Comparison of ENCODE assay signal across 31 cellular contexts in the genomic region with DNA sequence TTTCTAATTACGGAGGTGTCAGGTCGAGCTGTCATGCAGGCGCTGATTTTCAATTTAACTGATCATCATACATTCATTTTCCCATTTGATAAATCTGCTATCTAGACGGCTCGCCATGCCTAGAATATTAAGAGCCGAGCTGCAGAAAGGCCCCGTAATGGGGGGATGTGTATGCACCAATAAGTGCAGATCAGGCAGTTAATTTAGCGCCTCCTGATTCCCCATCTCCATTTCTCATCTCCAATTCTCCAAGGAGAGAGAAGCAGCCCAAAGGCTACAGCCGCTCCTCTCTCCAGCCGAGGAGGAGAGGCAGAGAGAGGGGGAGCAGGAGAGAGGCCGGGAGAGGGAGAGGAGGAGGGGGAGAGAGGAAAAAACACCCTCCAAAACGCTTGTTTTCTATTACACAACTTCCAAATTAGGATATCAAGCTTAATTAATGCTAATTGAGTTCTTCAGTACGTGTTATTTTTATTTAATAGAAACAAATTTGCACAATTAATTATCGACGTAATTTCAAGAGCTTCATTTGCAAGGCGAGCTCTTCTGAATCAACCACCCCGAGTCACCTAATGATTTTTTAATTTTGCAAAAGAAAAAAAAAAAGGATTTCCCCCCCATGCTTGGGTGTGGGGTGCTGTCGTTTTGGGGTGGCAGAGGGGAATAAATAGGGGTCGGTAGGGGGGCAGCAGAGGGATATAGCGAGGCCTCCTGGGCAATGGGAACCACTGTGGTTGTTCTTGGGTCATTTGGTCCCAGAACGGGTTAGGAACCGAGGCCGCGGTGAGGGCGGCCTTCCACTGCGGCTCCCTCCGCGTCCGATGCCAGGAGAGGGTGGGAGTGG. TPM values are rescaled to one million over a fixed set of nuclear protein-coding genes. Genes with fewer than 3 reads are reported as not detected.
DNase-seq lines count a peak whose midpoint lies in the region; ATAC-seq, FAIRE-seq and TF ChIP-seq lines count a peak whose summit lies in the region.
"Had no signal": no experiment of that assay in that cellular context is flagged by ENCODE, and none has a peak within 500 bp of the region (broad histone marks: within the 10 kb centered on the region; RNA-seq: fewer than 3 reads in every experiment).

No MANE protein-coding gene starts in this region.

- no peak for TF ChIP-seq CTCF in kidney (IDR thresholded peaks at IDR 0.05; ENCODE audit: borderline replicate concordance, extremely low read depth, insufficient read depth)

- H3K4me3 Mint-ChIP-seq in activated CD8-positive, alpha-beta memory T cell treated with anti-CD3 and anti-CD28 coated beads, Interleukin-2, amount 10 ng/mL, durations not matched to agents 7 days and 5 days = no peak overlapping the region
- H3K4me3 Mint-ChIP-seq in activated CD4-positive, alpha-beta memory T cell treated with anti-CD3 and anti-CD28 coated beads for 36 hours = no peak overlapping the region
- peak overlapping the region; percentile 13 to 25 for H3K4me3 Mint-ChIP-seq in stimulated activated naive B cell treated with anti-CD40 and anti-IgM and Interleukin-4, amounts not matched to agents 10 μg/mL and 1 μg/mL and 100 μg/mL, for 72 hours
- H3K4me3 Mint-ChIP-seq: activated naive CD4-positive, alpha-beta T cell treated with anti-CD3 and anti-CD28 coated beads for 36 hours; activated T-cell treated with anti-CD3 and anti-CD28 coated beads, Interleukin-2, amount 50 U/mL, for 4 hours had no signal

- H3K36me3 Mint-ChIP-seq in activated CD8-positive, alpha-beta memory T cell treated with anti-CD3 and anti-CD28 coated beads, Interleukin-2, amount 10 ng/mL, durations not matched to agents 7 days and 5 days = peaks cover 2% of the 10 kb centered on the region
- H3K36me3 Mint-ChIP-seq in activated CD4-positive, alpha-beta memory T cell treated with anti-CD3 and anti-CD28 coated beads for 36 hours = peaks cover 2% of the 10 kb centered on the region
- peaks cover 2 to 4% of the 10 kb centered on the region in 2 donors for H3K36me3 Mint-ChIP-seq in stimulated activated naive B cell treated with anti-CD40 and anti-IgM and Interleukin-4, amounts not matched to agents 10 μg/mL and 1 μg/mL and 100 μg/mL, for 72 hours

- H3K36me3 ChIP-seq in kidney (ENCODE audit: control insufficient read depth in 1 of 2, insufficient read depth in 2 of 2, low read length in 2 of 2) = no peaks in the 10 kb centered on the region
- H3K36me3 ChIP-seq: ascending aorta; BLaER1 treated with 17β-estradiol and CSF1 and Interleukin-3, amounts not matched to agents 10 nM and 100 nM; esophagus squamous epithelium; gastrocnemius medialis; pancreas; upper lobe of left lung had no signal

- no peak for ATAC-seq in activated CD8-positive, alpha-beta memory T cell treated with anti-CD3 and anti-CD28 coated beads, Interleukin-2, amount 10 ng/mL, durations not matched to agents 7 days and 5 days
- ATAC-seq in stimulated activated naive B cell treated with anti-CD40 and anti-IgM and Interleukin-4, amounts not matched to agents 10 μg/mL and 1 μg/mL and 100 μg/mL, for 72 hours (replicated peaks) = no peak
- ATAC-seq in HG02623 (IDR thresholded peaks at IDR 0.05; ENCODE audit: unreplicated experiment) (no peak), HG03521 (IDR thresholded peaks at IDR 0.05; ENCODE audit: unreplicated experiment) (no peak)
- ATAC-seq: activated T-cell treated with anti-CD3 and anti-CD28 coated beads, Interleukin-2, amount 50 U/mL, for 4 hours; gastrocnemius medialis; pancreas; sciatic nerve had no signal

- POLR2A ChIA-PET in activated CD4-positive, alpha-beta memory T cell treated with anti-CD3 and anti-CD28 coated beads for 36 hours (lab: Charles Lee) = interaction anchor here (0.7 kb wide), 1 partner anchor 1448 kb away, joined by 4 read pairs; a partner anchor contains a TSS

- no peak overlapping the region for H3K4me3 ChIP-seq in kidney (ENCODE audit: low read length in 2 of 2)
- H3K4me3 ChIP-seq: ascending aorta; BLaER1 treated with 17β-estradiol and CSF1 and Interleukin-3, amounts not matched to agents 10 nM and 100 nM; esophagus squamous epithelium; gastrocnemius medialis; pancreas; PC-9; upper lobe of left lung had no signal

- no peaks in the 10 kb centered on the region for H3K4me1 ChIP-seq in kidney (ENCODE audit: control insufficient read depth in 1 of 2, insufficient read depth in 1 of 2, low read depth in 1 of 2, low read length in 2 of 2)

- H3K4me1 Mint-ChIP-seq in activated CD8-positive, alpha-beta memory T cell treated with anti-CD3 and anti-CD28 coated beads, Interleukin-2, amount 10 ng/mL, durations not matched to agents 7 days and 5 days = peaks cover 3% of the 10 kb centered on the region
- peaks cover 13% of the 10 kb centered on the region for H3K4me1 Mint-ChIP-seq in activated CD4-positive, alpha-beta memory T cell treated with anti-CD3 and anti-CD28 coated beads for 36 hours (ENCODE audit: low read depth)
- H3K4me1 Mint-ChIP-seq in stimulated activated naive B cell treated with anti-CD40 and anti-IgM and Interleukin-4, amounts not matched to agents 10 μg/mL and 1 μg/mL and 100 μg/mL, for 72 hours = peaks cover 8 to 11% of the 10 kb centered on the region in 2 donors

- H3K9me3 ChIP-seq in kidney (ENCODE audit: control insufficient read depth in 1 of 2, low read length in 2 of 2) = no peaks in the 10 kb centered on the region
- H3K9me3 ChIP-seq: ascending aorta, esophagus squamous epithelium, gastrocnemius medialis, pancreas, upper lobe of left lung had no signal

- DNase-seq in activated CD8-positive, alpha-beta memory T cell treated with anti-CD3 and anti-CD28 coated beads, Interleukin-2, amount 10 ng/mL, durations not matched to agents 7 days and 5 days = no peak
- DNase-seq in activated CD8-positive, alpha-beta memory T cell treated with anti-CD3 and anti-CD28 coated beads, Interleukin-2, amount 50 U/mL, for 4 hours = no peak
- DNase-seq in activated CD4-positive, alpha-beta memory T cell treated with anti-CD3 and anti-CD28 coated beads for 36 hours = no peak
- DNase-seq in kidney (peak; percentile 10), urothelium cell line (ENCODE audit: low spot score) (no peak)
- no peak for DNase-seq in stimulated activated naive B cell treated with anti-CD40 and anti-IgM and Interleukin-4, amounts not matched to agents 10 μg/mL and 1 μg/mL and 100 μg/mL, for 72 hours
- DNase-seq: ACHN; activated CD4-positive, alpha-beta T cell treated with anti-CD3 and anti-CD28 coated beads, Interleukin-2, amount 50 U/mL, for 48 hours; activated naive CD4-positive, alpha-beta T cell treated with anti-CD3 and anti-CD28 coated beads for 36 hours; activated T-cell treated with anti-CD3 and anti-CD28 coated beads, Interleukin-2, amount 50 U/mL, for 4 hours; Calu3; cerebellar nuclear complex; effector CD8-positive, alpha-beta T cell; esophagus squamous epithelium; gastrocnemius medialis; NCI-H1092 treated with DMSO at 0.1 percent for 48 hours; NCI-H2029 treated with DMSO at 0.1 percent for 48 hours; NCI-H446 treated with DMSO at 0.1 percent for 48 hours; PC-9; stimulated activated CD4-positive, alpha-beta T cell treated with anti-CD3 and anti-CD28 coated beads, Interleukin-15, amount 100 ng/mL, for 24 hours; upper lobe of left lung had no signal

- H3K9ac ChIP-seq in kidney (ENCODE audit: low read length in 2 of 2) = no peak overlapping the region
- H3K9ac ChIP-seq: BLaER1 treated with 17β-estradiol and CSF1 and Interleukin-3, amounts not matched to agents 10 nM and 100 nM had no signal

- peaks cover 63% of the 10 kb centered on the region for H3K27me3 Mint-ChIP-seq in activated CD8-positive, alpha-beta memory T cell treated with anti-CD3 and anti-CD28 coated beads, Interleukin-2, amount 10 ng/mL, durations not matched to agents 7 days and 5 days
- peaks cover 58% of the 10 kb centered on the region for H3K27me3 Mint-ChIP-seq in activated CD4-positive, alpha-beta memory T cell treated with anti-CD3 and anti-CD28 coated beads for 36 hours
- H3K27me3 Mint-ChIP-seq in stimulated activated naive B cell treated with anti-CD40 and anti-IgM and Interleukin-4, amounts not matched to agents 10 μg/mL and 1 μg/mL and 100 μg/mL, for 72 hours = peaks cover 38 to 58% of the 10 kb centered on the region in 2 donors

- no peaks in the 10 kb centered on the region for H3K9me3 Mint-ChIP-seq in activated CD8-positive, alpha-beta memory T cell treated with anti-CD3 and anti-CD28 coated beads, Interleukin-2, amount 10 ng/mL, durations not matched to agents 7 days and 5 days (ENCODE audit: low read depth)
- H3K9me3 Mint-ChIP-seq in activated CD4-positive, alpha-beta memory T cell treated with anti-CD3 and anti-CD28 coated beads for 36 hours = no peaks in the 10 kb centered on the region
- H3K9me3 Mint-ChIP-seq in stimulated activated naive B cell treated with anti-CD40 and anti-IgM and Interleukin-4, amounts not matched to agents 10 μg/mL and 1 μg/mL and 100 μg/mL, for 72 hours = no peaks in the 10 kb centered on the region
- H3K9me3 Mint-ChIP-seq: activated naive CD4-positive, alpha-beta T cell treated with anti-CD3 and anti-CD28 coated beads for 36 hours; activated T-cell treated with anti-CD3 and anti-CD28 coated beads, Interleukin-2, amount 50 U/mL, for 4 hours had no signal

- no peak overlapping the region for H3K27ac ChIP-seq in kidney (ENCODE audit: low read depth in 2 of 2, low read length in 2 of 2)
- H3K27ac ChIP-seq: ascending aorta; BLaER1 treated with 17β-estradiol and CSF1 and Interleukin-3, amounts not matched to agents 10 nM and 100 nM; esophagus squamous epithelium; gastrocnemius medialis; pancreas; PC-9; upper lobe of left lung; VCaP had no signal

- FAIRE-seq in kidney (lab: Jason Lieb, UNC) (no peak), urothelium cell line (lab: Jason Lieb, UNC) (no peak)
- FAIRE-seq: keratinocyte, pancreas had no signal

- H3K27ac Mint-ChIP-seq in activated CD8-positive, alpha-beta memory T cell treated with anti-CD3 and anti-CD28 coated beads, Interleukin-2, amount 10 ng/mL, durations not matched to agents 7 days and 5 days = peak overlapping the region; percentile 1
- peak overlapping the region; percentile 28 for H3K27ac Mint-ChIP-seq in activated CD4-positive, alpha-beta memory T cell treated with anti-CD3 and anti-CD28 coated beads for 36 hours
- peak overlapping the region; percentile 82 for H3K27ac Mint-ChIP-seq in stimulated activated naive B cell treated with anti-CD40 and anti-IgM and Interleukin-4, amounts not matched to agents 10 μg/mL and 1 μg/mL and 100 μg/mL, for 72 hours
- H3K27ac Mint-ChIP-seq: activated naive CD4-positive, alpha-beta T cell treated with anti-CD3 and anti-CD28 coated beads for 36 hours had no signal

- intact Hi-C loops in activated CD4-positive, alpha-beta memory T cell treated with anti-CD3 and anti-CD28 coated beads for 36 hours (cut with micrococcal nuclease) = no loop called here
- intact Hi-C loops in kidney (cut with DNase I) = no loop called here

- CTCF ChIA-PET in activated CD8-positive, alpha-beta memory T cell treated with anti-CD3 and anti-CD28 coated beads, Interleukin-2, amount 10 ng/mL, durations not matched to agents 7 days and 5 days (lab: Charles Lee) = interaction anchor here (0.9 to 1.2 kb wide), 2 partner anchors 13 to 15 kb away, joined by 4 read pairs; no protein-coding TSS in a partner anchor
- CTCF ChIA-PET in activated CD4-positive, alpha-beta memory T cell treated with anti-CD3 and anti-CD28 coated beads for 36 hours (lab: Charles Lee) = interaction anchor here (1.4 kb wide), 1 partner anchor 193 kb away, joined by 3 read pairs; no protein-coding TSS in a partner anchor

RNA-seq across cellular contexts. Expression of a gene that starts 7.0 kb away (rescaled TPM):
- not detected for total RNA-seq in activated CD8-positive, alpha-beta memory T cell treated with anti-CD3 and anti-CD28 coated beads, Interleukin-2, amount 10 ng/mL, durations not matched to agents 7 days and 5 days
- total RNA-seq in activated CD4-positive, alpha-beta memory T cell treated with anti-CD3 and anti-CD28 coated beads for 36 hours = not detected
- 2.0 TPM for total RNA-seq in kidney
- 1.4 TPM for polyA plus RNA-seq in kidney (ENCODE audit: insufficient read depth, low read depth, low replicate concordance)
- total RNA-seq: activated naive CD4-positive, alpha-beta T cell treated with anti-CD3 and anti-CD28 coated beads for 36 hours; activated T-cell treated with anti-CD3 and anti-CD28 coated beads, Interleukin-2, amount 50 U/mL, for 4 hours; ascending aorta; Calu3; esophagus squamous epithelium; gastrocnemius medialis; lung microvascular endothelial cell; pancreas; PC-9; sciatic nerve; T-helper 2 cell treated with Interferon-gamma antibody and Interleukin-4, amounts not matched to agents 100 ng/mL and 5 ng/mL, for 36 hours; upper lobe of left lung had no signal
- polyA plus RNA-seq: keratinocyte, pancreas had no signal

Comparison
In these comparisons a context has a peak if more than half of its experiments do, and no peak if none do; other contexts are left out.
1. H3K27ac Mint-ChIP-seq: peak in every context shown above with its lines; median percentile 82 in stimulated activated naive B cell treated with anti-CD40 and anti-IgM and Interleukin-4, amounts not matched to agents 10 μg/mL and 1 μg/mL and 100 μg/mL, for 72 hours; 28 in activated CD4-positive, alpha-beta memory T cell treated with anti-CD3 and anti-CD28 coated beads for 36 hours; 1 in activated CD8-positive, alpha-beta memory T cell treated with anti-CD3 and anti-CD28 coated beads, Interleukin-2, amount 10 ng/mL, durations not matched to agents 7 days and 5 days.
2. H3K4me3 Mint-ChIP-seq: peak in stimulated activated naive B cell treated with anti-CD40 and anti-IgM and Interleukin-4, amounts not matched to agents 10 μg/mL and 1 μg/mL and 100 μg/mL, for 72 hours (2 of 2); none in activated CD8-positive, alpha-beta memory T cell treated with anti-CD3 and anti-CD28 coated beads, Interleukin-2, amount 10 ng/mL, durations not matched to agents 7 days and 5 days (single experiment) and activated CD4-positive, alpha-beta memory T cell treated with anti-CD3 and anti-CD28 coated beads for 36 hours (single experiment).